ENCODE assay signal across 14 cellular contexts in genomic region chr7:156021476-156021875, GRCh38.
A peak's percentile ranks its signal among the peaks of the same experiment; 100 is the strongest.
DNase-seq lines count a peak whose midpoint lies in the region; ATAC-seq and TF ChIP-seq lines count a peak whose summit lies in the region.
"Had no signal": no experiment of that assay in that cellular context is flagged by ENCODE, and none has a peak within 500 bp of the region (broad histone marks: within the 10 kb centered on the region; RNA-seq: fewer than 3 reads in every experiment).

No MANE protein-coding gene starts in this region.

- H3K4me1 Mint-ChIP-seq in activated CD8-positive, alpha-beta memory T cell treated with anti-CD3 and anti-CD28 coated beads, Interleukin-2, amount 10 ng/mL, durations not matched to agents 7 days and 5 days = no peaks in the 10 kb centered on the region
- H3K4me1 Mint-ChIP-seq: B cell had no signal

- no peaks in the 10 kb centered on the region for H3K36me3 Mint-ChIP-seq in activated CD8-positive, alpha-beta memory T cell treated with anti-CD3 and anti-CD28 coated beads, Interleukin-2, amount 10 ng/mL, durations not matched to agents 7 days and 5 days
- H3K36me3 Mint-ChIP-seq: CD8-positive, alpha-beta T cell had no signal

- in situ Hi-C loops in GM13976 (cut with MboI; ENCODE audit: low sequenced_read_pairs, unreplicated experiment) = no loop called here

- no peaks in the 10 kb centered on the region for H3K9me3 Mint-ChIP-seq in activated CD8-positive, alpha-beta memory T cell treated with anti-CD3 and anti-CD28 coated beads, Interleukin-2, amount 10 ng/mL, durations not matched to agents 7 days and 5 days (ENCODE audit: low read depth)
- H3K9me3 Mint-ChIP-seq: CD8-positive, alpha-beta T cell had no signal

- no peak overlapping the region for H3K4me3 Mint-ChIP-seq in activated CD8-positive, alpha-beta memory T cell treated with anti-CD3 and anti-CD28 coated beads, Interleukin-2, amount 10 ng/mL, durations not matched to agents 7 days and 5 days
- H3K4me3 Mint-ChIP-seq: B cell; CD8-positive, alpha-beta T cell had no signal

- no peaks in the 10 kb centered on the region for H3K27me3 Mint-ChIP-seq in activated CD8-positive, alpha-beta memory T cell treated with anti-CD3 and anti-CD28 coated beads, Interleukin-2, amount 10 ng/mL, durations not matched to agents 7 days and 5 days

- ATAC-seq in activated CD8-positive, alpha-beta memory T cell treated with anti-CD3 and anti-CD28 coated beads, Interleukin-2, amount 10 ng/mL, durations not matched to agents 7 days and 5 days = no peak
- ATAC-seq in HG03442 (IDR thresholded peaks at IDR 0.05; ENCODE audit: unreplicated experiment) (no peak), GM21423 (IDR thresholded peaks at IDR 0.05; ENCODE audit: unreplicated experiment) (no peak)
- ATAC-seq: CD8-positive, alpha-beta T cell had no signal

- DNase-seq in activated CD8-positive, alpha-beta memory T cell treated with anti-CD3 and anti-CD28 coated beads, Interleukin-2, amount 10 ng/mL, durations not matched to agents 7 days and 5 days = peak; percentile 11
- DNase-seq in activated CD8-positive, alpha-beta memory T cell treated with anti-CD3 and anti-CD28 coated beads, Interleukin-2, amount 50 U/mL, for 4 hours = no peak
- DNase-seq in islet precursor cell (peak; percentile 24), left kidney (ENCODE audit: low read depth, low spot score) (peak; percentile 56), renal cortical epithelial cell (ENCODE audit: low read depth) (peak; percentile 63), GM13976 (ENCODE audit: low spot score) (no peak)
- DNase-seq: DMS 273 treated with DMSO at 0.1 percent for 48 hours, DMS53, DND-41, EL had no signal

- no peak for TF ChIP-seq CTCF in GM13976 (IDR thresholded peaks at IDR 0.05; ENCODE audit: borderline replicate concordance, control extremely low read depth, extremely low read depth, insufficient read depth, missing control alignments)

- CTCF ChIA-PET in activated CD8-positive, alpha-beta memory T cell treated with anti-CD3 and anti-CD28 coated beads, Interleukin-2, amount 10 ng/mL, durations not matched to agents 7 days and 5 days (lab: Charles Lee) = no interaction called here

- no peak overlapping the region for H3K27ac Mint-ChIP-seq in activated CD8-positive, alpha-beta memory T cell treated with anti-CD3 and anti-CD28 coated beads, Interleukin-2, amount 10 ng/mL, durations not matched to agents 7 days and 5 days
- H3K27ac Mint-ChIP-seq: B cell; CD8-positive, alpha-beta T cell had no signal

Comparison
In these comparisons a context has a peak if more than half of its experiments do, and no peak if none do; other contexts are left out.
1. DNase-seq: peak in activated CD8-positive, alpha-beta memory T cell treated with anti-CD3 and anti-CD28 coated beads, Interleukin-2, amount 10 ng/mL, durations not matched to agents 7 days and 5 days (single experiment), islet precursor cell (single experiment), left kidney (single experiment) and renal cortical epithelial cell (single experiment); none in activated CD8-positive, alpha-beta memory T cell treated with anti-CD3 and anti-CD28 coated beads, Interleukin-2, amount 50 U/mL, for 4 hours (single experiment) and GM13976 (single experiment).